In the genomic region with DNA sequence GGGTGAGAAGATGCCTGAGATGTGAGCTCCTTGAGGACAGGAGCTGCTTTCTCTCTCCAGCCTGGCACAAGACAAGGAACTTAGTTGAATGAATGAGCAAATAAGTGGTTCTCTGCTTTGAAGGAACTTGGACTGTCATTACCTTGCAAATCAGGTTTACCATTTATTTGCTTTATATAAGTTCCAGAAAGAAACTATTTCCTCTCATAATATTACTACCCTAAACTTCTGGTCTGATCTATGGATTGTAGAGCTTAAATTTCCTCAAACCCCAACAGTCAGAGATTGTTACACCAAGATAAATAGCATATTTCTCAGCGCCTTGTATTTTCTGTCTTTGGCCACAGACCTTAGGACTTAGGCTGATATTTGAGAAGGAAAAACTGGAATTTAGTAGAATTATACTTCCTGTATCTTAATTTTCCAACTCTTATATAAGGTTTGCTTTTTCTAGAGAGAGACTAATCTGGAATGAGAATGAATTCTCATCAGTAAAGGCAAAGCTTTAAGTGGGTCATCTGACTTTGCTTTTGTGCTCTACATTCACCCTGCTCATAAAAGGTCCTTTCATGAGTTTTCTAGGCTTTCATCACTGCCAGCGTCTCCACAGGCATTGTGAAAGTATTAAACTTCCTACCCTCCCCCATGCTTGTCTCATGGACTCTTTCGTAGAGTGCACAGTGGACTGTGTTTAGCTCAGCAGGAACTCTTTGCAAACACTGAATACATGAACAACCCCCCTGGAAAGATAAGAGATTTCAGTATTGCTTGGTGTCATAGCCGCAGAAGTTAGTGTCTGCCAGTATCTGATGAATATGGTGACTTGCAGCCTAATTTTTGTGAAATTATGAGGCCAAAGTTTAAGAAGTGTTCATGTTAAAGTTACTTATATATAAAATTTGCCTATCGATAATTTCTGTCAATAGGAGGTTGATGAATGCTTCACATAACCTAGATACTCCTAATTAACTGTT, we compare ENCODE assay signal across 10 cellular contexts.
DNase-seq lines count a peak whose midpoint lies in the region; ATAC-seq, FAIRE-seq and TF ChIP-seq lines count a peak whose summit lies in the region.
"Had no signal": no experiment of that assay in that cellular context is flagged by ENCODE, and none has a peak within 500 bp of the region (broad histone marks: within the 10 kb centered on the region; RNA-seq: fewer than 3 reads in every experiment).

No MANE protein-coding gene starts in this region.

- no peaks in the 10 kb centered on the region for H3K27me3 ChIP-seq in keratinocyte (ENCODE audit: control insufficient read depth, extremely low read depth, insufficient read depth, low read length)

- H3K9me1 ChIP-seq in keratinocyte (ENCODE audit: control insufficient read depth, extremely low read depth, insufficient read depth, low read length) = no peaks in the 10 kb centered on the region

- peak overlapping the region; percentile 89 for H3K27ac ChIP-seq in angular gyrus (ENCODE audit: low read depth, low read length)
- H3K27ac ChIP-seq in keratinocyte (ENCODE audit: control insufficient read depth, insufficient read depth, low read length) = no peak overlapping the region
- H3K27ac ChIP-seq in substantia nigra (ENCODE audit: low read depth, low read length, poor library complexity, severe bottlenecking) = peak overlapping the region; percentile 83

- no peak overlapping the region for H3K9ac ChIP-seq in keratinocyte (ENCODE audit: control insufficient read depth, extremely low read depth, insufficient read depth, low read length)

- ATAC-seq in HG02973 (IDR thresholded peaks at IDR 0.05; ENCODE audit: unreplicated experiment) = no peak

- peak; percentile 65 for FAIRE-seq in keratinocyte (lab: Jason Lieb, UNC)
- FAIRE-seq: A204.1 had no signal

- no peak overlapping the region for H3K4me3 ChIP-seq in keratinocyte (ENCODE audit: control insufficient read depth in 2 of 3, extremely low read depth in 1 of 3, insufficient read depth in 2 of 3, low read depth in 1 of 3, low read length in 3 of 3)

- no peaks in the 10 kb centered on the region for H3K9me3 ChIP-seq in keratinocyte (ENCODE audit: control insufficient read depth, low read depth, low read length)

- H3K4me1 ChIP-seq in keratinocyte (ENCODE audit: control insufficient read depth, extremely low read depth, insufficient read depth, low read length) = no peaks in the 10 kb centered on the region

- no peak overlapping the region for H3K4me2 ChIP-seq in keratinocyte (ENCODE audit: control insufficient read depth, extremely low read depth, insufficient read depth, low read depth, low read length)

- in situ Hi-C loops in ACHN (cut with HindIII; ENCODE audit: low pct_ligation_motif_present, low pct_unique_long_range_greater_than_20kb, low sequenced_read_pairs) = no loop called here

- H3K79me2 ChIP-seq in keratinocyte (ENCODE audit: control insufficient read depth, insufficient read depth, low read length) = no peaks in the 10 kb centered on the region

- DNase-seq in NCI-H2196 (lab: John Stamatoyannopoulos, UW; ENCODE audit: unreplicated experiment) (peak; percentile 40), NCI-H2196 treated with DMSO at 0.1 percent for 48 hours (lab: John Stamatoyannopoulos, UW; ENCODE audit: unreplicated experiment) (no peak), keratinocyte (ENCODE audit: low read depth, low spot score) (no peak), substantia nigra (lab: John Stamatoyannopoulos, UW) (peak in 43 of 49 donors; percentile 4 to 89 (median 52)), ACHN (no peak)
- no peak for DNase-seq in effector CD4-positive, alpha-beta T cell
- DNase-seq: NCI-H526 had no signal

- peaks cover 0 to 2% of the 10 kb centered on the region in 2 experiments for H3K36me3 ChIP-seq in keratinocyte (ENCODE audit: control insufficient read depth in 2 of 2, extremely low read depth in 1 of 2, insufficient read depth in 2 of 2, low read length in 2 of 2)

- no peak overlapping the region for H2AFZ ChIP-seq in keratinocyte (ENCODE audit: control insufficient read depth, low read length)

- no peak for TF ChIP-seq CTCF in keratinocyte (optimal IDR thresholded peaks at IDR 0.05 in 1 of 3, IDR thresholded peaks at IDR 0.05 in 1 of 3, conservative IDR thresholded peaks at IDR 0.05 in 1 of 3; ENCODE audit: extremely low read depth in 1 of 3, insufficient read depth in 2 of 3, low read length in 3 of 3)

- no peaks in the 10 kb centered on the region for H4K20me1 ChIP-seq in keratinocyte (ENCODE audit: control insufficient read depth, extremely low read depth, insufficient read depth, low read length)

- dilution Hi-C loops in keratinocyte (cut with MboI; ENCODE audit: extremely low pct_ligation_motif_present, low sequenced_read_pairs) = no loop called here

Comparison
In these comparisons a context has a peak if more than half of its experiments do, and no peak if none do; other contexts are left out.
1. DNase-seq: peak in NCI-H2196 (single experiment) and substantia nigra (43 of 49); none in NCI-H2196 treated with DMSO at 0.1 percent for 48 hours (single experiment), keratinocyte (single experiment), ACHN (single experiment) and effector CD4-positive, alpha-beta T cell (single experiment).